Comparison of ENCODE assay signal across 18 cellular contexts in genomic region chr6:3585320-3585935, GRCh38.
A peak's percentile ranks its signal among the peaks of the same experiment; 100 is the strongest.
DNase-seq lines count a peak whose midpoint lies in the region; ATAC-seq, FAIRE-seq and TF ChIP-seq lines count a peak whose summit lies in the region.
"Had no signal": no experiment of that assay in that cellular context is flagged by ENCODE, and none has a peak within 500 bp of the region (broad histone marks: within the 10 kb centered on the region; RNA-seq: fewer than 3 reads in every experiment).

No MANE protein-coding gene starts in this region.

- no peak for TF ChIP-seq CTCF in HEK293 (tag by site-specific recombination; IDR thresholded peaks at IDR 0.05)
- TF ChIP-seq CTCF in astrocyte (IDR thresholded peaks at IDR 0.05; ENCODE audit: insufficient read depth, low read depth, low read length): no peak
- no peak for TF ChIP-seq CTCF in D721Med (IDR thresholded peaks at IDR 0.05; ENCODE audit: insufficient read depth, missing control alignments)

- H3K27ac ChIP-seq in HEK293 (ENCODE audit: extremely low read depth, low read depth, low read length) (no peak overlapping the region), astrocyte (ENCODE audit: low read depth, low read length) (peak overlapping the region; percentile 49)
- H3K27ac ChIP-seq: HL-60, psoas muscle, SJCRH30, thoracic aorta had no signal

- peaks cover 3% of the 10 kb centered on the region for H3K27me3 ChIP-seq in astrocyte (ENCODE audit: insufficient read depth, low read length)
- H3K27me3 ChIP-seq: SJCRH30 had no signal

- peaks cover 1% of the 10 kb centered on the region for H3K27me3 Mint-ChIP-seq in astrocyte (ENCODE audit: low read depth, unreplicated experiment)

- H2AFZ ChIP-seq in astrocyte (ENCODE audit: low read depth, low read length): no peak overlapping the region

- DNase-seq in A172 (ENCODE audit: low spot score): peak; percentile 47
- DNase-seq in astrocyte (ENCODE audit: low read depth): peak; percentile 75
- peak; percentile 57 for DNase-seq in foreskin melanocyte
- DNase-seq in left cardiac atrium: no peak
- no peak for DNase-seq in stimulated activated CD4-positive, alpha-beta T cell treated with anti-CD3 and anti-CD28 coated beads, Interleukin-4, amount 100 ng/mL, for 1 hour
- DNase-seq in D721Med (ENCODE audit: insufficient read length, low spot score): no peak
- DNase-seq: activated CD4-positive, alpha-beta T cell treated with anti-CD3 and anti-CD28 coated beads for 4 hours; head of caudate nucleus; NCI-H1105 treated with DMSO at 0.1 percent for 48 hours; NCI-H69; psoas muscle; SJCRH30 had no signal

- CTCF ChIA-PET in HEK293 (lab: Yijun Ruan, JAX): no interaction called here

- H3K4me3 ChIP-seq in HEK293 (ENCODE audit: low read depth, low read length) (no peak overlapping the region), astrocyte (ENCODE audit: insufficient read depth, low read depth, low read length) (no peak overlapping the region)
- H3K4me3 ChIP-seq: psoas muscle, SJCRH30, thoracic aorta had no signal

- intact Hi-C loops in left cardiac atrium (cut with DNase I): no loop called here

- H3K4me1 ChIP-seq in HEK293 (ENCODE audit: control insufficient read depth, insufficient read depth, low read length): peaks cover 7% of the 10 kb centered on the region; the same call in 1 of the 2 replicates
- peaks cover 11% of the 10 kb centered on the region for H3K4me1 ChIP-seq in astrocyte (ENCODE audit: insufficient read depth, low read length)
- H3K4me1 ChIP-seq: psoas muscle, SJCRH30 had no signal

- FAIRE-seq in astrocyte (lab: Jason Lieb, UNC) (no peak), D721Med (lab: Jason Lieb, UNC) (no peak)
- FAIRE-seq: G401.6 had no signal

- POLR2A ChIA-PET in HEK293 (lab: Yijun Ruan, JAX): no interaction called here

- H3K4me2 ChIP-seq in astrocyte (ENCODE audit: low read length): peak overlapping the region; percentile 30

- peaks cover 8% of the 10 kb centered on the region for H3K4me1 Mint-ChIP-seq in astrocyte (ENCODE audit: low read depth, unreplicated experiment)

- ATAC-seq in HG02798 (IDR thresholded peaks at IDR 0.05; ENCODE audit: poor library complexity, unreplicated experiment) (no peak), left cardiac atrium (no peak)
- ATAC-seq: psoas muscle had no signal

- H3K36me3 Mint-ChIP-seq in astrocyte (ENCODE audit: low read depth, unreplicated experiment): no peaks in the 10 kb centered on the region

- no peak overlapping the region for H3K4me3 Mint-ChIP-seq in astrocyte (ENCODE audit: unreplicated experiment)

- H3K79me2 ChIP-seq in astrocyte (ENCODE audit: insufficient read depth, low read length): no peaks in the 10 kb centered on the region

- H3K36me3 ChIP-seq in HEK293 (ENCODE audit: control insufficient read depth in 2 of 2, insufficient read depth in 1 of 2, low read length in 2 of 2): no peaks in the 10 kb centered on the region
- no peaks in the 10 kb centered on the region for H3K36me3 ChIP-seq in astrocyte (ENCODE audit: insufficient read depth, low read length)
- H3K36me3 ChIP-seq: SJCRH30, thoracic aorta had no signal

- no peak overlapping the region for H3K27ac Mint-ChIP-seq in astrocyte (ENCODE audit: unreplicated experiment)
- H3K27ac Mint-ChIP-seq: activated T-helper 2 cell treated with anti-CD3 and anti-CD28 coated beads, Interferon-gamma antibody, Interleukin-2, Interleukin-4, amounts not matched to agents 10 μg/mL and 5 μg/mL and 100 μg/mL, durations not matched to agents 14 hours and 24 hours and 36 hours had no signal

- H4K20me1 ChIP-seq in astrocyte (ENCODE audit: insufficient read depth, low read length): no peaks in the 10 kb centered on the region

- H3K9me3 ChIP-seq in HEK293 (ENCODE audit: control insufficient read depth, insufficient read depth, low read depth, low read length): no peaks in the 10 kb centered on the region
- no peaks in the 10 kb centered on the region for H3K9me3 ChIP-seq in astrocyte (ENCODE audit: insufficient read depth, low read depth, low read length)
- H3K9me3 ChIP-seq: psoas muscle, SJCRH30, thoracic aorta had no signal

- no peak overlapping the region for H3K9ac ChIP-seq in astrocyte (ENCODE audit: low read length)

- H3K9me3 Mint-ChIP-seq in astrocyte (ENCODE audit: unreplicated experiment): peaks cover 10% of the 10 kb centered on the region
- H3K9me3 Mint-ChIP-seq: activated T-helper 2 cell treated with anti-CD3 and anti-CD28 coated beads, Interferon-gamma antibody, Interleukin-2, Interleukin-4, amounts not matched to agents 10 μg/mL and 5 μg/mL and 100 μg/mL, durations not matched to agents 14 hours and 24 hours and 36 hours had no signal

TF ChIP-seq in HEK293, 187 proteins besides CTCF, POLR2A, EP300 and RAD21:
- TF ChIP-seq ZNF645 (tag by site-specific recombination; IDR thresholded peaks at IDR 0.05): no peak
- 0 out of 2 replicates have a peak, but pooled peaks have one; percentile 20 for TF ChIP-seq REST (tag by site-specific recombination; IDR thresholded peaks at IDR 0.05)

Comparison
In these comparisons a context has a peak if more than half of its experiments do, and no peak if none do; other contexts are left out.
1. DNase-seq: peak in A172 (single experiment), astrocyte (single experiment) and foreskin melanocyte (single experiment); none in left cardiac atrium (single experiment), stimulated activated CD4-positive, alpha-beta T cell treated with anti-CD3 and anti-CD28 coated beads, Interleukin-4, amount 100 ng/mL, for 1 hour (single experiment) and D721Med (single experiment).